In the genomic region with DNA sequence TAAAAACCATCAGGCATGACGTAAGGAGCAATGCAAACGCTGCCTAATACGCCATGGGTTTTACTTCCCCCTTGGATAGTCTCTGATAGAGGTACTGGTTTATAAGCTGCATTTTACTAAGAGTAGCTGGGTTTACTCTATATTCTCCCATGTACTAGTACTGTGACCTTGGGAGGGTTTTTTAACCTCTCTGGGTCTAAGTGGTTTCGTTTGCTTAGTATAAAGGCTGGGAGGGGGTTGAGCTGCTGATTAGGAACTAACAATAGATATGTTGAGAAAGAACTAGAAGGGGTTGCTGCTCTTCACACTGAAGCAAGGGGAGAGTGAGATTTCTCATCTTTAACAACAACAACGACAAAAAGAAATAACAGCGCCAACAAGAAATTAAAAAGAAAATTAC, we compare ENCODE assay signal across 21 cellular contexts.
DNase-seq lines count a peak whose midpoint lies in the region; ATAC-seq, FAIRE-seq and TF ChIP-seq lines count a peak whose summit lies in the region.
"Had no signal": no experiment of that assay in that cellular context is flagged by ENCODE, and none has a peak within 500 bp of the region (broad histone marks: within the 10 kb centered on the region; RNA-seq: fewer than 3 reads in every experiment).

No MANE protein-coding gene starts in this region.

- peaks cover 16% of the 10 kb centered on the region for H3K4me1 Mint-ChIP-seq in nephron
- H3K4me1 Mint-ChIP-seq in activated CD8-positive, alpha-beta memory T cell treated with anti-CD3 and anti-CD28 coated beads, Interleukin-2, amount 10 ng/mL, durations not matched to agents 7 days and 5 days: no peaks in the 10 kb centered on the region
- H3K4me1 Mint-ChIP-seq: naive thymus-derived CD8-positive, alpha-beta T cell had no signal

- H3K27ac Mint-ChIP-seq in nephron: peak overlapping the region; percentile 29 to 91 (median 61)
- no peak overlapping the region for H3K27ac Mint-ChIP-seq in activated CD8-positive, alpha-beta memory T cell treated with anti-CD3 and anti-CD28 coated beads, Interleukin-2, amount 10 ng/mL, durations not matched to agents 7 days and 5 days
- H3K27ac Mint-ChIP-seq: CD4-positive, alpha-beta T cell; dendritic cell treated with granulocyte-macrophage colony-stimulating factor and Interleukin-4, amounts not matched to agents 40 ng/mL and 50 ng/mL, for 4 days; naive thymus-derived CD8-positive, alpha-beta T cell had no signal

- no peaks in the 10 kb centered on the region for H4K20me1 ChIP-seq in fibroblast of lung (ENCODE audit: control insufficient read depth, extremely low read depth, insufficient read depth, low read length)

- TF ChIP-seq RAD21 in A549 (conservative IDR thresholded peaks at IDR 0.05 in 1 of 2, IDR thresholded peaks at IDR 0.05 in 1 of 2): no peak

- POLR2A ChIA-PET in A549 (lab: Yijun Ruan, JAX): no interaction called here

- H3K36me3 ChIP-seq in fibroblast of lung (ENCODE audit: control insufficient read depth, insufficient read depth, low read length) (no peaks in the 10 kb centered on the region), SJCRH30 (no peaks in the 10 kb centered on the region), upper lobe of right lung (no peaks in the 10 kb centered on the region)
- H3K36me3 ChIP-seq: lower lobe of right lung, tibial nerve had no signal

- no peak overlapping the region for H3K9ac ChIP-seq in fibroblast of lung (ENCODE audit: insufficient read depth, low read length)
- H3K9ac ChIP-seq: KMS-11 had no signal

- H2AFZ ChIP-seq in fibroblast of lung (ENCODE audit: low read length): no peak overlapping the region

- H3K36me3 Mint-ChIP-seq in nephron (ENCODE audit: low read depth): no peaks in the 10 kb centered on the region
- no peaks in the 10 kb centered on the region for H3K36me3 Mint-ChIP-seq in activated CD8-positive, alpha-beta memory T cell treated with anti-CD3 and anti-CD28 coated beads, Interleukin-2, amount 10 ng/mL, durations not matched to agents 7 days and 5 days
- H3K36me3 Mint-ChIP-seq: naive thymus-derived CD8-positive, alpha-beta T cell had no signal

- ATAC-seq in A549 (no peak), upper lobe of right lung (no peak)
- no peak for ATAC-seq in activated CD8-positive, alpha-beta memory T cell treated with anti-CD3 and anti-CD28 coated beads, Interleukin-2, amount 10 ng/mL, durations not matched to agents 7 days and 5 days
- ATAC-seq: lower lobe of right lung; naive thymus-derived CD8-positive, alpha-beta T cell had no signal

- H3K9me3 Mint-ChIP-seq in nephron: no peaks in the 10 kb centered on the region
- H3K9me3 Mint-ChIP-seq in activated CD8-positive, alpha-beta memory T cell treated with anti-CD3 and anti-CD28 coated beads, Interleukin-2, amount 10 ng/mL, durations not matched to agents 7 days and 5 days (ENCODE audit: low read depth): no peaks in the 10 kb centered on the region
- H3K9me3 Mint-ChIP-seq: CD4-positive, alpha-beta T cell; dendritic cell treated with granulocyte-macrophage colony-stimulating factor and Interleukin-4, amounts not matched to agents 40 ng/mL and 50 ng/mL, for 4 days had no signal

- TF ChIP-seq POLR2A in A549 (IDR thresholded peaks at IDR 0.05; ENCODE audit: low read length): no peak

- peak in 1 of 2 experiments; percentile 10 for DNase-seq in A549 (ENCODE audit: low read depth in 1 of 2, low spot score in 1 of 2)
- peak; percentile 74 for DNase-seq in NOMO-1 treated with DMSO at 0.1 percent for 48 hours (lab: John Stamatoyannopoulos, UW; ENCODE audit: unreplicated experiment)
- no peak for DNase-seq in fibroblast of lung (ENCODE audit: low read depth in 2 of 2)
- DNase-seq in hepatic stellate cell (ENCODE audit: low spot score): no peak
- no peak for DNase-seq in SJCRH30
- DNase-seq in activated CD8-positive, alpha-beta memory T cell treated with anti-CD3 and anti-CD28 coated beads, Interleukin-2, amount 10 ng/mL, durations not matched to agents 7 days and 5 days: no peak
- no peak for DNase-seq in upper lobe of right lung
- DNase-seq: activated CD4-positive, CD25-positive, alpha-beta regulatory T cell; CD4-positive, alpha-beta T cell; DND-41; lower lobe of right lung; naive thymus-derived CD8-positive, alpha-beta T cell; NCI-H146; NCI-H524; stimulated activated CD4-positive, alpha-beta T cell treated with anti-CD3 and anti-CD28 coated beads, Interleukin-4, amount 100 ng/mL, for 4 hours had no signal

- H3K4me3 ChIP-seq in A549 (no peak overlapping the region), fibroblast of lung (replicated peaks in 1 of 4; ENCODE audit: control extremely low read depth in 1 of 4, insufficient read depth in 1 of 4, low read depth in 3 of 4, low read length in 4 of 4) (no peak overlapping the region), SJCRH30 (no peak overlapping the region), upper lobe of right lung (no peak overlapping the region)
- H3K4me3 ChIP-seq: lower lobe of right lung, tibial nerve had no signal

- no peak for TF ChIP-seq CTCF in A549 (IDR thresholded peaks at IDR 0.05)
- TF ChIP-seq CTCF in fibroblast of lung (conservative IDR thresholded peaks at IDR 0.05 in 1 of 2, IDR thresholded peaks at IDR 0.05 in 1 of 2; ENCODE audit: low read depth in 1 of 2, low read length in 2 of 2): no peak
- TF ChIP-seq CTCF in nephron (IDR thresholded peaks at IDR 0.05; ENCODE audit: unreplicated experiment in 3 of 3): no peak
- no peak for TF ChIP-seq CTCF in upper lobe of right lung (IDR thresholded peaks at IDR 0.05)

- CTCF ChIA-PET in A549 (lab: Yijun Ruan, JAX): no interaction called here
- CTCF ChIA-PET in activated CD8-positive, alpha-beta memory T cell treated with anti-CD3 and anti-CD28 coated beads, Interleukin-2, amount 10 ng/mL, durations not matched to agents 7 days and 5 days (lab: Charles Lee): no interaction called here

- FAIRE-seq in A549 (lab: Jason Lieb, UNC): no peak
- FAIRE-seq: astrocyte, RCC 7860 had no signal

- WGBS in A549 (ENCODE audit: missing lambda C conversion rate): 74% methylated on average over 6 of the region's 6 CpGs

- no peak overlapping the region for H3K4me3 Mint-ChIP-seq in nephron
- H3K4me3 Mint-ChIP-seq in activated CD8-positive, alpha-beta memory T cell treated with anti-CD3 and anti-CD28 coated beads, Interleukin-2, amount 10 ng/mL, durations not matched to agents 7 days and 5 days: no peak overlapping the region
- H3K4me3 Mint-ChIP-seq: CD4-positive, alpha-beta T cell; dendritic cell treated with granulocyte-macrophage colony-stimulating factor and Interleukin-4, amounts not matched to agents 40 ng/mL and 50 ng/mL, for 4 days; naive thymus-derived CD8-positive, alpha-beta T cell had no signal

- H3K27me3 ChIP-seq in fibroblast of lung (ENCODE audit: control insufficient read depth, insufficient read depth, low read length): no peaks in the 10 kb centered on the region
- H3K27me3 ChIP-seq in SJCRH30: no peaks in the 10 kb centered on the region
- no peaks in the 10 kb centered on the region for H3K27me3 ChIP-seq in upper lobe of right lung
- H3K27me3 ChIP-seq: tibial nerve had no signal

- intact Hi-C loops in upper lobe of right lung (cut with DNase I): no loop called here

- H3K79me2 ChIP-seq in fibroblast of lung (ENCODE audit: control insufficient read depth, insufficient read depth, low read length): no peaks in the 10 kb centered on the region

- H3K9me3 ChIP-seq in A549 (no peaks in the 10 kb centered on the region), fibroblast of lung (ENCODE audit: control insufficient read depth, insufficient read depth, low read depth, low read length) (no peaks in the 10 kb centered on the region), SJCRH30 (replicated peaks) (no peaks in the 10 kb centered on the region), upper lobe of right lung (no peaks in the 10 kb centered on the region)
- H3K9me3 ChIP-seq: lower lobe of right lung, tibial nerve had no signal

- no peak for TF ChIP-seq EP300 in A549 (IDR thresholded peaks at IDR 0.05)

- H3K4me2 ChIP-seq in A549 (peak overlapping the region; percentile 75), fibroblast of lung (ENCODE audit: extremely low read depth, insufficient read depth, low read length) (peak overlapping the region; percentile 45)

- H3K4me1 ChIP-seq in A549: peaks cover 55% of the 10 kb centered on the region
- H3K4me1 ChIP-seq in fibroblast of lung (ENCODE audit: control insufficient read depth, extremely low read depth, insufficient read depth, low read length): no peaks in the 10 kb centered on the region
- H3K4me1 ChIP-seq in SJCRH30: peaks cover 26% of the 10 kb centered on the region
- no peaks in the 10 kb centered on the region for H3K4me1 ChIP-seq in upper lobe of right lung
- H3K4me1 ChIP-seq: lower lobe of right lung had no signal

- H3K27me3 Mint-ChIP-seq in nephron (ENCODE audit: low read depth): no peaks in the 10 kb centered on the region
- no peaks in the 10 kb centered on the region for H3K27me3 Mint-ChIP-seq in activated CD8-positive, alpha-beta memory T cell treated with anti-CD3 and anti-CD28 coated beads, Interleukin-2, amount 10 ng/mL, durations not matched to agents 7 days and 5 days
- H3K27me3 Mint-ChIP-seq: CD4-positive, alpha-beta T cell; dendritic cell treated with granulocyte-macrophage colony-stimulating factor and Interleukin-4, amounts not matched to agents 40 ng/mL and 50 ng/mL, for 4 days had no signal

- peak overlapping the region; percentile 77 to 82 for H3K27ac ChIP-seq in A549
- H3K27ac ChIP-seq in fibroblast of lung (ENCODE audit: insufficient read depth, low read length): no peak overlapping the region
- H3K27ac ChIP-seq in SJCRH30: no peak overlapping the region
- H3K27ac ChIP-seq in upper lobe of right lung: no peak overlapping the region
- H3K27ac ChIP-seq: lower lobe of right lung had no signal

TF ChIP-seq in A549, 52 proteins besides CTCF, POLR2A, EP300 and RAD21:
- TF ChIP-seq ZFP36 (IDR thresholded peaks at IDR 0.05; ENCODE audit: borderline replicate concordance, partially characterized antibody): no peak
- TF ChIP-seq FOXS1 (CRISPR knock-in tag; IDR thresholded peaks at IDR 0.05): no peak
- no peak for TF ChIP-seq CBX8 (IDR thresholded peaks at IDR 0.05)
- no peak for TF ChIP-seq NFE2L2 (conservative IDR thresholded peaks at IDR 0.05; ENCODE audit: low read length)
- TF ChIP-seq, protein P1, sequence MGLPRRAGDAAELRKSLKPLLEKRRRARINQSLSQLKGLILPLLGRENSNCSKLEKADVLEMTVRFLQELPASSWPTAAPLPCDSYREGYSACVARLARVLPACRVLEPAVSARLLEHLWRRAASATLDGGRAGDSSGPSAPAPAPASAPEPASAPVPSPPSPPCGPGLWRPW (IDR thresholded peaks at IDR 0.05): no peak
- TF ChIP-seq RCOR1 (IDR thresholded peaks at IDR 0.05; ENCODE audit: low read depth, low read length): no peak

Comparison
In these comparisons a context has a peak if more than half of its experiments do, and no peak if none do; other contexts are left out.
1. H3K27ac ChIP-seq: peak in A549 (2 of 2); none in fibroblast of lung (single experiment), SJCRH30 (single experiment) and upper lobe of right lung (single experiment).